8 cellular contexts compared by ENCODE assay signal in genomic region chr10:5565671-5566581, GRCh38. TPM values are rescaled to one million over a fixed set of nuclear protein-coding genes. Genes with fewer than 3 reads are reported as not detected.
DNase-seq lines count a peak whose midpoint lies in the region; TF ChIP-seq lines count a peak whose summit lies in the region.
"Had no signal": no experiment of that assay in that cellular context is flagged by ENCODE, and none has a peak within 500 bp of the region (broad histone marks: within the 10 kb centered on the region; RNA-seq: fewer than 3 reads in every experiment).

No MANE protein-coding gene starts in this region.

- peaks cover 17% of the 10 kb centered on the region for H3K79me2 ChIP-seq in trophoblast cell (ENCODE audit: control insufficient read depth, insufficient read depth, low read length, poor library complexity)

- no peak overlapping the region for H3K23ac ChIP-seq in trophoblast cell (ENCODE audit: low read length)

- peak overlapping the region; percentile 50 for H2AFZ ChIP-seq in trophoblast cell (ENCODE audit: insufficient read depth, low read length, poor library complexity)

- peak overlapping the region; percentile 20 for H4K8ac ChIP-seq in trophoblast cell (ENCODE audit: low read depth, low read length)

- H3K79me1 ChIP-seq in trophoblast cell (ENCODE audit: low read length): peaks cover 57% of the 10 kb centered on the region

- peak overlapping the region; percentile 100 for H2BK5ac ChIP-seq in trophoblast cell (ENCODE audit: low read depth, low read length, poor library complexity)

- no peaks in the 10 kb centered on the region for H3K9me3 Mint-ChIP-seq in endothelial cell (ENCODE audit: unreplicated experiment)

- DNase-seq in EL: peak; percentile 94
- peak; percentile 61 for DNase-seq in NCI-H226
- DNase-seq in endothelial cell (ENCODE audit: low spot score): no peak
- DNase-seq in trophoblast cell: peak; percentile 77 to 82
- DNase-seq in superior temporal gyrus (ENCODE audit: extremely low spot score): no peak
- DNase-seq in GM10266 (ENCODE audit: extremely low spot score): no peak
- no peak for DNase-seq in activated T-cell treated with anti-CD3 and anti-CD28 coated beads, Interleukin-2, amount 50 U/mL, for 1 hour

- H3K4ac ChIP-seq in trophoblast cell (ENCODE audit: low read depth, low read length): peak overlapping the region; percentile 73

- H2BK12ac ChIP-seq in trophoblast cell (ENCODE audit: low read length): peak overlapping the region; percentile 98

- no peak overlapping the region for H3K4me3 Mint-ChIP-seq in endothelial cell (ENCODE audit: unreplicated experiment)

- peak overlapping the region; percentile 83 for H3K18ac ChIP-seq in trophoblast cell (ENCODE audit: low read length)

- H3K27ac Mint-ChIP-seq in endothelial cell (ENCODE audit: unreplicated experiment): peak overlapping the region; percentile 24

- H3K27ac ChIP-seq in trophoblast cell (ENCODE audit: low read depth, low read length): no peak overlapping the region
- H3K27ac ChIP-seq: pancreas had no signal

- peak overlapping the region; percentile 92 for H2BK120ac ChIP-seq in trophoblast cell (ENCODE audit: insufficient read depth, low read length, poor library complexity)

- peaks cover 26% of the 10 kb centered on the region for H3K4me1 Mint-ChIP-seq in endothelial cell (ENCODE audit: unreplicated experiment)

- H4K12ac ChIP-seq in trophoblast cell (ENCODE audit: low read depth, low read length): no peak overlapping the region

- H3K14ac ChIP-seq in trophoblast cell (ENCODE audit: low read length): peak overlapping the region; percentile 88

- peaks cover 4% of the 10 kb centered on the region for H3K27me3 Mint-ChIP-seq in endothelial cell (ENCODE audit: unreplicated experiment)

- H3K4me3 ChIP-seq in trophoblast cell (ENCODE audit: low read depth, low read length): no peak overlapping the region
- H3K4me3 ChIP-seq: pancreas had no signal

- H3K4me1 ChIP-seq in trophoblast cell (ENCODE audit: control insufficient read depth in 1 of 2, insufficient read depth in 2 of 2, low read length in 2 of 2): peaks cover 35 to 37% of the 10 kb centered on the region in 2 experiments
- H3K4me1 ChIP-seq: pancreas had no signal

- no peak overlapping the region for H3K9ac ChIP-seq in trophoblast cell (ENCODE audit: low read length)

- no peak for TF ChIP-seq CTCF in endothelial cell (IDR thresholded peaks at IDR 0.05; ENCODE audit: unreplicated experiment)
- no peak for TF ChIP-seq CTCF in GM10266 (IDR thresholded peaks at IDR 0.05; ENCODE audit: control insufficient read depth, insufficient read depth, low read depth, missing control alignments)

- H3K36me3 Mint-ChIP-seq in endothelial cell (ENCODE audit: low read depth, unreplicated experiment): peaks cover 5% of the 10 kb centered on the region

- WGBS in trophoblast cell (ENCODE audit: extremely low coverage, insufficient coverage, insufficient read length): no CpG with 5 or more reads among the region's 23 CpGs

- H4K91ac ChIP-seq in trophoblast cell (ENCODE audit: low read depth, low read length): peak overlapping the region; percentile 98

- H3K36me3 ChIP-seq in trophoblast cell (ENCODE audit: control insufficient read depth in 1 of 2, insufficient read depth in 2 of 2, low read length in 2 of 2): no peaks in the 10 kb centered on the region
- H3K36me3 ChIP-seq: pancreas had no signal

- H2AK5ac ChIP-seq in trophoblast cell (ENCODE audit: low read length): peak overlapping the region; percentile 99

- no peak overlapping the region for H3K4me2 ChIP-seq in trophoblast cell (ENCODE audit: low read length)

- H3K9me3 ChIP-seq in trophoblast cell (ENCODE audit: insufficient read depth, low read depth, low read length): no peaks in the 10 kb centered on the region
- H3K9me3 ChIP-seq: pancreas had no signal

- no peaks in the 10 kb centered on the region for H3K27me3 ChIP-seq in trophoblast cell (ENCODE audit: insufficient read depth, low read length)
- H3K27me3 ChIP-seq: pancreas had no signal

RNA-seq across cellular contexts. Expression of gene CALML3, which starts 41.2 kb away (rescaled TPM):
- total RNA-seq in endothelial cell (ENCODE audit: unreplicated experiment): not detected
- not detected in 2 replicates for polyA plus RNA-seq in trophoblast cell (2013)
- total RNA-seq: pancreas had no signal

Comparison
In these comparisons a context has a peak if more than half of its experiments do, and no peak if none do; other contexts are left out.
1. DNase-seq: peak in EL (single experiment), NCI-H226 (single experiment) and trophoblast cell (2 of 2); none in endothelial cell (single experiment), superior temporal gyrus (single experiment), GM10266 (single experiment) and activated T-cell treated with anti-CD3 and anti-CD28 coated beads, Interleukin-2, amount 50 U/mL, for 1 hour (single experiment).